16 cellular contexts compared by ENCODE assay signal in genomic region chr17:47738178-47738577, GRCh38. TPM values are rescaled to one million over a fixed set of nuclear protein-coding genes. Genes with fewer than 3 reads are reported as not detected.
"Had no signal": no experiment of that assay in that cellular context is flagged by ENCODE, and none has a peak within 500 bp of the region (broad histone marks: within the 10 kb centered on the region; RNA-seq: fewer than 3 reads in every experiment).

No MANE protein-coding gene starts in this region.

- DNase-seq: activated CD4-positive, alpha-beta T cell treated with anti-CD3 and anti-CD28 coated beads, Interleukin-2, amount 50 U/mL, for 4 hours; activated effector memory CD4-positive, alpha-beta T cell treated with Interleukin-2 at 50 U/mL for 16 hours; activated naive CD8-positive, alpha-beta T cell treated with anti-CD3 and anti-CD28 coated beads, Interleukin-2, amount 10 ng/mL, durations not matched to agents 7 days and 5 days; aorta; naive thymus-derived CD4-positive, alpha-beta T cell; nucleus accumbens; psoas muscle; stimulated activated CD4-positive, alpha-beta T cell treated with anti-CD3 and anti-CD28 coated beads, Interleukin-4, amount 100 ng/mL, for 1 hour; T-helper 2 cell; tibial artery had no signal

- ATAC-seq: naive thymus-derived CD4-positive, alpha-beta T cell; psoas muscle had no signal

- H3K27ac ChIP-seq: breast epithelium, psoas muscle, tibial artery, vagina had no signal

- H3K27me3 Mint-ChIP-seq: activated naive CD8-positive, alpha-beta T cell treated with anti-CD3 and anti-CD28 coated beads, Interleukin-2, amount 10 ng/mL, durations not matched to agents 7 days and 5 days had no signal

- H3K27ac Mint-ChIP-seq: activated naive CD8-positive, alpha-beta T cell treated with anti-CD3 and anti-CD28 coated beads, Interleukin-2, amount 10 ng/mL, durations not matched to agents 7 days and 5 days; naive thymus-derived CD4-positive, alpha-beta T cell had no signal

- H3K9me3 Mint-ChIP-seq: activated naive CD8-positive, alpha-beta T cell treated with anti-CD3 and anti-CD28 coated beads, Interleukin-2, amount 10 ng/mL, durations not matched to agents 7 days and 5 days; naive thymus-derived CD4-positive, alpha-beta T cell had no signal

- H3K4me3 ChIP-seq: breast epithelium, lung, psoas muscle, tibial artery, vagina had no signal

- H3K36me3 ChIP-seq: breast epithelium, tibial artery, vagina had no signal

- H3K4me3 Mint-ChIP-seq: activated naive CD8-positive, alpha-beta T cell treated with anti-CD3 and anti-CD28 coated beads, Interleukin-2, amount 10 ng/mL, durations not matched to agents 7 days and 5 days had no signal

- H3K9me3 ChIP-seq: breast epithelium, psoas muscle, tibial artery, vagina had no signal

RNA-seq across cellular contexts. Expression of gene TBX21, which starts 5.1 kb away (rescaled TPM):
- total RNA-seq: chondrocyte, dermis microvascular lymphatic vessel endothelial cell, glomerular endothelial cell had no signal
